Comparison of ENCODE assay signal across 23 cellular contexts in genomic region chr5:161165998-161166660, GRCh38.
DNase-seq lines count a peak whose midpoint lies in the region; ATAC-seq, FAIRE-seq and TF ChIP-seq lines count a peak whose summit lies in the region.
"Had no signal": no experiment of that assay in that cellular context is flagged by ENCODE, and none has a peak within 500 bp of the region (broad histone marks: within the 10 kb centered on the region; RNA-seq: fewer than 3 reads in every experiment).

No MANE protein-coding gene starts in this region.

- H3K27ac ChIP-seq in GM23338 (ENCODE audit: low read depth): no peak overlapping the region
- H3K27ac ChIP-seq in kidney (ENCODE audit: low read depth in 2 of 2, low read length in 2 of 2): no peak overlapping the region
- H3K27ac ChIP-seq: C4-2B, RWPE1, SK-N-MC had no signal

- H3K9me3 ChIP-seq in kidney (ENCODE audit: control insufficient read depth in 1 of 2, low read length in 2 of 2): no peaks in the 10 kb centered on the region
- H3K9me3 ChIP-seq: Caco-2, HAP-1 had no signal

- H3K27me3 ChIP-seq in GM23338 (ENCODE audit: insufficient read depth): no peaks in the 10 kb centered on the region

- H3K4me1 ChIP-seq in GM23338 (ENCODE audit: insufficient read depth) (no peaks in the 10 kb centered on the region), kidney (ENCODE audit: control insufficient read depth in 1 of 2, insufficient read depth in 1 of 2, low read depth in 1 of 2, low read length in 2 of 2) (no peaks in the 10 kb centered on the region)
- H3K4me1 ChIP-seq: Caco-2, HAP-1 had no signal

- H3K4me1 Mint-ChIP-seq in GM23338: no peaks in the 10 kb centered on the region
- H3K4me1 Mint-ChIP-seq in activated T-helper 2 cell treated with anti-CD3 and anti-CD28 coated beads, Interferon-gamma antibody, Interleukin-2, Interleukin-4, amounts not matched to agents 10 μg/mL and 5 μg/mL and 100 μg/mL, durations not matched to agents 14 hours and 24 hours and 36 hours (ENCODE audit: low read depth): no peaks in the 10 kb centered on the region
- H3K4me1 Mint-ChIP-seq: T-helper 17 cell had no signal

- no peak overlapping the region for H3K4me3 ChIP-seq in GM23338
- H3K4me3 ChIP-seq in kidney (ENCODE audit: low read length in 2 of 2): no peak overlapping the region
- H3K4me3 ChIP-seq: HAP-1, K562, SK-N-MC had no signal

- no peaks in the 10 kb centered on the region for H3K36me3 ChIP-seq in GM23338 (ENCODE audit: insufficient read depth)
- H3K36me3 ChIP-seq in kidney (ENCODE audit: control insufficient read depth in 1 of 2, insufficient read depth in 2 of 2, low read length in 2 of 2): no peaks in the 10 kb centered on the region
- H3K36me3 ChIP-seq: HAP-1 had no signal

- no peaks in the 10 kb centered on the region for H3F3A ChIP-seq in GM23338 (replicated peaks; ENCODE audit: low read depth)

- H3K9me2 ChIP-seq in GM23338 (ENCODE audit: insufficient read depth): no peaks in the 10 kb centered on the region

- no peak overlapping the region for H3K9ac ChIP-seq in kidney (ENCODE audit: low read length in 2 of 2)

- peaks cover 5% of the 10 kb centered on the region; the same call in 1 of the 3 replicates for H3K9me3 Mint-ChIP-seq in GM23338
- H3K9me3 Mint-ChIP-seq in activated T-helper 2 cell treated with anti-CD3 and anti-CD28 coated beads, Interferon-gamma antibody, Interleukin-2, Interleukin-4, amounts not matched to agents 10 μg/mL and 5 μg/mL and 100 μg/mL, durations not matched to agents 14 hours and 24 hours and 36 hours: peaks cover 3% of the 10 kb centered on the region
- H3K9me3 Mint-ChIP-seq: CD8-positive, alpha-beta T cell had no signal

- FAIRE-seq in kidney (lab: Jason Lieb, UNC) (no peak), D721Med (lab: Jason Lieb, UNC) (no peak)
- FAIRE-seq: K562 had no signal

- H3K4me3 Mint-ChIP-seq in GM23338: no peak overlapping the region
- H3K4me3 Mint-ChIP-seq in activated T-helper 2 cell treated with anti-CD3 and anti-CD28 coated beads, Interferon-gamma antibody, Interleukin-2, Interleukin-4, amounts not matched to agents 10 μg/mL and 5 μg/mL and 100 μg/mL, durations not matched to agents 14 hours and 24 hours and 36 hours (ENCODE audit: low read depth): no peak overlapping the region
- H3K4me3 Mint-ChIP-seq: CD8-positive, alpha-beta T cell; HFFc6; T-helper 17 cell had no signal

- H3K4me2 ChIP-seq in GM23338: no peak overlapping the region

- no peak overlapping the region for H2AFZ ChIP-seq in GM23338

- H3K27ac Mint-ChIP-seq in GM23338: no peak overlapping the region
- no peak overlapping the region for H3K27ac Mint-ChIP-seq in activated T-helper 2 cell treated with anti-CD3 and anti-CD28 coated beads, Interferon-gamma antibody, Interleukin-2, Interleukin-4, amounts not matched to agents 10 μg/mL and 5 μg/mL and 100 μg/mL, durations not matched to agents 14 hours and 24 hours and 36 hours
- H3K27ac Mint-ChIP-seq: CD8-positive, alpha-beta T cell; HFFc6; T-helper 17 cell had no signal

- peak; percentile 4 for DNase-seq in Daoy (ENCODE audit: low read depth)
- peak; percentile 13 for DNase-seq in GM23338 (ENCODE audit: low spot score)
- DNase-seq in NCI-H69 (lab: John Stamatoyannopoulos, UW): peak; percentile 6
- DNase-seq in kidney: peak; percentile 61
- no peak for DNase-seq in activated T-helper 2 cell treated with anti-CD3 and anti-CD28 coated beads, Interferon-gamma antibody, Interleukin-2, Interleukin-4, amounts not matched to agents 10 μg/mL and 5 μg/mL and 100 μg/mL, durations not matched to agents 14 hours and 24 hours and 36 hours (ENCODE audit: low spot score)
- DNase-seq in D721Med (ENCODE audit: insufficient read length, low spot score): no peak
- no peak for DNase-seq in GF-D8 (lab: John Stamatoyannopoulos, UW)
- DNase-seq: Caco-2; CD8-positive, alpha-beta T cell; HFFc6; Kasumi-1; MV-4-11; NCI-H1105; NCI-H1436 treated with DMSO at 0.1 percent for 48 hours; NCI-H187 treated with DMSO at 0.1 percent for 48 hours; NCI-H526 treated with DMSO at 0.1 percent for 48 hours; SHP77 treated with DMSO at 0.1 percent for 48 hours; T-helper 17 cell had no signal

- intact Hi-C loops in kidney (cut with DNase I): no loop called here
- intact Hi-C loops in activated T-helper 2 cell treated with anti-CD3 and anti-CD28 coated beads, Interferon-gamma antibody, Interleukin-2, Interleukin-4, amounts not matched to agents 10 μg/mL and 5 μg/mL and 100 μg/mL, durations not matched to agents 14 hours and 24 hours and 36 hours (cut with micrococcal nuclease): no loop called here

- no peaks in the 10 kb centered on the region for H3K79me2 ChIP-seq in GM23338 (replicated peaks; ENCODE audit: insufficient read depth)

- ATAC-seq in GM23338: no peak
- ATAC-seq: CD8-positive, alpha-beta T cell; K562; T-helper 17 cell had no signal

- H3K27me3 Mint-ChIP-seq in GM23338 (ENCODE audit: insufficient read depth, low read depth, poor library complexity): no peaks in the 10 kb centered on the region
- H3K27me3 Mint-ChIP-seq in activated T-helper 2 cell treated with anti-CD3 and anti-CD28 coated beads, Interferon-gamma antibody, Interleukin-2, Interleukin-4, amounts not matched to agents 10 μg/mL and 5 μg/mL and 100 μg/mL, durations not matched to agents 14 hours and 24 hours and 36 hours (ENCODE audit: low read depth): no peaks in the 10 kb centered on the region
- H3K27me3 Mint-ChIP-seq: T-helper 17 cell had no signal

- TF ChIP-seq CTCF in GM23338 (conservative IDR thresholded peaks at IDR 0.05; ENCODE audit: low read depth in 2 of 2): peak; percentile 21 to 59; a peak in 2 of 4 replicates
- no peak for TF ChIP-seq CTCF in kidney (IDR thresholded peaks at IDR 0.05; ENCODE audit: borderline replicate concordance, extremely low read depth, insufficient read depth)
- no peak for TF ChIP-seq CTCF in D721Med (IDR thresholded peaks at IDR 0.05; ENCODE audit: insufficient read depth, missing control alignments)

- no peaks in the 10 kb centered on the region for H3K36me3 Mint-ChIP-seq in GM23338 (ENCODE audit: low read depth)
- H3K36me3 Mint-ChIP-seq in activated T-helper 2 cell treated with anti-CD3 and anti-CD28 coated beads, Interferon-gamma antibody, Interleukin-2, Interleukin-4, amounts not matched to agents 10 μg/mL and 5 μg/mL and 100 μg/mL, durations not matched to agents 14 hours and 24 hours and 36 hours (ENCODE audit: low read depth): no peaks in the 10 kb centered on the region
- H3K36me3 Mint-ChIP-seq: CD8-positive, alpha-beta T cell had no signal

- no peaks in the 10 kb centered on the region for H4K20me1 ChIP-seq in GM23338 (replicated peaks; ENCODE audit: insufficient read depth)

TF ChIP-seq in GM23338, 12 proteins besides CTCF, POLR2A, EP300 and RAD21 (continues in another document):
- TF ChIP-seq EZH2phosphoT487 (IDR thresholded peaks at IDR 0.05; ENCODE audit: unreplicated experiment) (no peak), ZNF114 (CRISPR knock-in tag; IDR thresholded peaks at IDR 0.05) (no peak), EZH2 (IDR thresholded peaks at IDR 0.05; ENCODE audit: low read depth, unreplicated experiment) (no peak)

Comparison
In these comparisons a context has a peak if more than half of its experiments do, and no peak if none do; other contexts are left out.
1. DNase-seq: peak in Daoy (single experiment), GM23338 (single experiment), NCI-H69 (single experiment) and kidney (single experiment); none in activated T-helper 2 cell treated with anti-CD3 and anti-CD28 coated beads, Interferon-gamma antibody, Interleukin-2, Interleukin-4, amounts not matched to agents 10 μg/mL and 5 μg/mL and 100 μg/mL, durations not matched to agents 14 hours and 24 hours and 36 hours (single experiment), D721Med (single experiment) and GF-D8 (single experiment).
2. CTCF ChIP-seq: peak in GM23338 (2 of 2); none in kidney (single experiment) and D721Med (single experiment).